In genomic region chrX:110341189-110342035, GRCh38 we compare ENCODE assay signal across 9 cellular contexts. TPM values are rescaled to one million over a fixed set of nuclear protein-coding genes. Genes with fewer than 3 reads are reported as not detected.
A peak's percentile ranks its signal among the peaks of the same experiment; 100 is the strongest.
DNase-seq lines count a peak whose midpoint lies in the region; ATAC-seq, FAIRE-seq and TF ChIP-seq lines count a peak whose summit lies in the region.
"Had no signal": no experiment of that assay in that cellular context is flagged by ENCODE, and none has a peak within 500 bp of the region (broad histone marks: within the 10 kb centered on the region; RNA-seq: fewer than 3 reads in every experiment).

No MANE protein-coding gene starts in this region.

- H3K4me3 ChIP-seq in bronchial epithelial cell (ENCODE audit: low read depth, low read length) (no peak overlapping the region), right atrium auricular region (no peak overlapping the region)

- H3K36me3 ChIP-seq in bronchial epithelial cell (ENCODE audit: control insufficient read depth, insufficient read depth, low read length) (no peaks in the 10 kb centered on the region), right atrium auricular region (no peaks in the 10 kb centered on the region)

- no peaks in the 10 kb centered on the region for H3K9me3 ChIP-seq in right atrium auricular region

- H3K27ac ChIP-seq in right atrium auricular region = no peak overlapping the region

- H3K4me1 ChIP-seq in right atrium auricular region = no peaks in the 10 kb centered on the region

- DNase-seq in AG08395 (ENCODE audit: low spot score) = peak; percentile 50
- peak; percentile 70 for DNase-seq in bronchial epithelial cell (ENCODE audit: low read depth)
- DNase-seq in NCI-H526 treated with DMSO at 0.1 percent for 48 hours (lab: John Stamatoyannopoulos, UW) = no peak
- DNase-seq in right atrium auricular region (ENCODE audit: low spot score) = no peak
- DNase-seq: midbrain had no signal

- no peak for TF ChIP-seq CTCF in bronchial epithelial cell (IDR thresholded peaks at IDR 0.05; ENCODE audit: insufficient read depth, low read length, severe bottlenecking)
- no peak for TF ChIP-seq CTCF in right atrium auricular region (IDR thresholded peaks at IDR 0.05)

- no peak for FAIRE-seq in bronchial epithelial cell (lab: Jason Lieb, UNC)

- H3K27me3 ChIP-seq in bronchial epithelial cell (ENCODE audit: control insufficient read depth, insufficient read depth, low read length) (no peaks in the 10 kb centered on the region), right atrium auricular region (no peaks in the 10 kb centered on the region)

- peak; percentile 90 for ATAC-seq in GM19351 (IDR thresholded peaks at IDR 0.05; ENCODE audit: unreplicated experiment)
- ATAC-seq in HG03469 (IDR thresholded peaks at IDR 0.05; ENCODE audit: unreplicated experiment) = peak; percentile 78
- no peak for ATAC-seq in GM21737 (IDR thresholded peaks at IDR 0.05; ENCODE audit: unreplicated experiment)
- ATAC-seq in GM21381 (IDR thresholded peaks at IDR 0.05; ENCODE audit: unreplicated experiment) = no peak

RNA-seq across cellular contexts. Expression of gene RTL9, which starts 17.2 kb away (rescaled TPM):
- not detected in 2 replicates for total RNA-seq in bronchial epithelial cell
- total RNA-seq in right atrium auricular region = under 1 TPM; 0.41 to 0.67 TPM

RNA-seq across cellular contexts. Expression of gene AMMECR1, which starts 23.5 kb away (rescaled TPM):
- total RNA-seq in bronchial epithelial cell (19.0 and 34.1 TPM in 2 replicates), right atrium auricular region (1 to 10 TPM; 1.7 to 2.5 TPM)

Comparison
In these comparisons a context has a peak if more than half of its experiments do, and no peak if none do; other contexts are left out.
1. DNase-seq: peak in AG08395 (single experiment) and bronchial epithelial cell (single experiment); none in NCI-H526 treated with DMSO at 0.1 percent for 48 hours (single experiment) and right atrium auricular region (single experiment).
2. ATAC-seq: peak in GM19351 (single experiment) and HG03469 (single experiment); none in GM21737 (single experiment) and GM21381 (single experiment).